In the genomic region with DNA sequence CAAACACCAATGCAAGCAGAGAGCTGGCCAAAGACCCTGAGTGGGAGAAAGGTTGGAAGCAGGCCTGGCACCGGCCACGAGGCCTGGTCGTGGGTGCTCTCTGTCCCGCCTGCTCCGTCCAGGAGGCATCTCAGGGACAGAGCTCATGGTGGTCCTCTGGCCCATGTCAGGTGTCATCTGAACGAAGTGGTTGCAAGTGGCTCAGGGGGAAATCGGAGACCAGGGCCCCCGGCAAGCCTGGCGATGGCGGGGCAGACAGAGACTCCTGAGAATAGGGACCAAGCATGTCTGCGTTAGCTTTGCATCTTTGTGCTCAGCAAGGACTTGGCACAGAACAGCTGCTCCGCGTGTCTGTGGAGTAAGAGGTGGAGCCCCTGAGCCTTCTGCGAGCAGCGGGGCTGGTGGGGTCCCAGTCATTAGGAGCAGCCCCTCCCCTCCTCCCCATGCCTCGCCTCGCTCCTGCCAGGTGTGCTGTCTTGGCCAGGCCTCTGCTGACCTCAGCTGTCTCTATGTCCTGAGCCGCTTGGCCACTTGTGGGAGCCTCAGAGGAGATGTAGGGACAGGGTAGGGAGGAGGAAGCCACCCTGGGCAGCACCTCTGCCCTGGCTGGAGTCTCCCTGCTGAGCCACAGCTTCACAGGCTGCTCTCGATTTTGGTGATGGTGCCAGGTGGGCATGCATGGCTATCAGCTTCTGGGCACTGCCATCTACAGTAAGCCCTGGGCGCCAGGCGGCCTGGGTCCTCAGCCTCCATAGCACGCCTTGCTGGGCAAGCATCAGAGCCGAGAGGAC, we compare ENCODE assay signal across 20 cellular contexts.
DNase-seq lines count a peak whose midpoint lies in the region; FAIRE-seq and TF ChIP-seq lines count a peak whose summit lies in the region.
"Had no signal": no experiment of that assay in that cellular context is flagged by ENCODE, and none has a peak within 500 bp of the region (broad histone marks: within the 10 kb centered on the region; RNA-seq: fewer than 3 reads in every experiment).

No MANE protein-coding gene starts in this region.

- intact Hi-C loops in Caco-2 (cut with micrococcal nuclease; ENCODE audit: unreplicated experiment) = no loop called here

- CTCF ChIA-PET in Caco-2 (lab: Charles Lee) = no interaction called here

- no peaks in the 10 kb centered on the region for H3K36me3 ChIP-seq in GM06990 (ENCODE audit: control insufficient read depth, insufficient read depth, low read length)
- no peaks in the 10 kb centered on the region for H3K36me3 ChIP-seq in H7 (replicated peaks; ENCODE audit: control insufficient read depth, insufficient read depth, low read length)
- no peaks in the 10 kb centered on the region for H3K36me3 ChIP-seq in Caco-2 (ENCODE audit: control insufficient read depth, insufficient read depth, low read length)
- H3K36me3 ChIP-seq: gastroesophageal sphincter, neural progenitor cell, SJCRH30, thoracic aorta, WERI-Rb-1 had no signal

- POLR2A ChIA-PET in Caco-2 (lab: Charles Lee) = no interaction called here

- H3K27ac Mint-ChIP-seq in osteocyte (ENCODE audit: unreplicated experiment) (no peak overlapping the region), Caco-2 (ENCODE audit: unreplicated experiment) (no peak overlapping the region)
- H3K27ac Mint-ChIP-seq: mesothelial cell of epicardium had no signal

- no peaks in the 10 kb centered on the region for H3K9me3 ChIP-seq in Caco-2
- H3K9me3 ChIP-seq: gastroesophageal sphincter, thoracic aorta had no signal

- H3K27me3 Mint-ChIP-seq in osteocyte (ENCODE audit: unreplicated experiment) = no peaks in the 10 kb centered on the region
- H3K27me3 Mint-ChIP-seq in Caco-2 (ENCODE audit: insufficient read depth, unreplicated experiment) = no peaks in the 10 kb centered on the region

- no peak for FAIRE-seq in urothelium cell line (lab: Jason Lieb, UNC)
- FAIRE-seq: HTR-8/SVneo had no signal

- no peaks in the 10 kb centered on the region for H3K9me3 Mint-ChIP-seq in osteocyte (ENCODE audit: unreplicated experiment)
- no peaks in the 10 kb centered on the region for H3K9me3 Mint-ChIP-seq in Caco-2 (ENCODE audit: unreplicated experiment)
- H3K9me3 Mint-ChIP-seq: mesothelial cell of epicardium, neural progenitor cell had no signal

- H3K36me3 Mint-ChIP-seq in osteocyte (ENCODE audit: unreplicated experiment) = no peaks in the 10 kb centered on the region
- H3K36me3 Mint-ChIP-seq in Caco-2 (ENCODE audit: insufficient read depth, unreplicated experiment) = no peaks in the 10 kb centered on the region
- H3K36me3 Mint-ChIP-seq: mesothelial cell of epicardium, neural progenitor cell had no signal

- TF ChIP-seq CTCF in GM06990 (IDR thresholded peaks at IDR 0.05; ENCODE audit: insufficient read depth, low read length, poor library complexity, severe bottlenecking) = no peak
- TF ChIP-seq CTCF in coronary artery (IDR thresholded peaks at IDR 0.05) = no peak
- no peak for TF ChIP-seq CTCF in osteocyte (IDR thresholded peaks at IDR 0.05)
- no peak for TF ChIP-seq CTCF in Caco-2 (IDR thresholded peaks at IDR 0.05; ENCODE audit: insufficient read depth in 1 of 2, low read depth in 1 of 2, low read length in 1 of 2, severe bottlenecking in 1 of 2, unreplicated experiment in 1 of 2)

- H3K27me3 ChIP-seq in GM06990 (replicated peaks; ENCODE audit: control insufficient read depth, insufficient read depth, low read length) = no peaks in the 10 kb centered on the region
- H3K27me3 ChIP-seq in H7 (ENCODE audit: control insufficient read depth, insufficient read depth, low read length) = no peaks in the 10 kb centered on the region; the same call in 1 of the 2 replicates
- no peaks in the 10 kb centered on the region for H3K27me3 ChIP-seq in Caco-2 (replicated peaks; ENCODE audit: control insufficient read depth, insufficient read depth, low read length)
- H3K27me3 ChIP-seq: gastroesophageal sphincter, neural progenitor cell, SJCRH30 had no signal

- no peak overlapping the region for H3K27ac ChIP-seq in coronary artery
- H3K27ac ChIP-seq: gastroesophageal sphincter, GM23248, neural progenitor cell, SJCRH30, thoracic aorta, WERI-Rb-1 had no signal

- H3K4me3 Mint-ChIP-seq in osteocyte (ENCODE audit: unreplicated experiment) (no peak overlapping the region), Caco-2 (ENCODE audit: unreplicated experiment) (no peak overlapping the region)
- H3K4me3 Mint-ChIP-seq: mesothelial cell of epicardium, neural progenitor cell had no signal

- no peaks in the 10 kb centered on the region for H3K4me1 ChIP-seq in Caco-2
- H3K4me1 ChIP-seq: gastroesophageal sphincter, neural progenitor cell had no signal

- no TSS peak for BruUV-seq in Caco-2 (replicated peaks; lab: Mats Ljungman, UMichigan)

- peak overlapping the region; percentile 42 for H3K4me3 ChIP-seq in GM06990 (replicated peaks; ENCODE audit: low read depth, low read length)
- H3K4me3 ChIP-seq in H7 (ENCODE audit: insufficient read depth, low read depth, low read length) = no peak overlapping the region
- no peak overlapping the region for H3K4me3 ChIP-seq in coronary artery
- H3K4me3 ChIP-seq in Caco-2 (ENCODE audit: low read depth, low read length) = no peak overlapping the region
- H3K4me3 ChIP-seq: gastroesophageal sphincter, GM23248, neural progenitor cell, SJCRH30, thoracic aorta had no signal

- DNase-seq in GM06990 (ENCODE audit: extremely low read depth, insufficient read length) = no peak
- peak; percentile 38 for DNase-seq in H7
- peak; percentile 57 for DNase-seq in coronary artery (ENCODE audit: low spot score)
- DNase-seq in osteocyte (ENCODE audit: extremely low spot score, unreplicated experiment) = peak; percentile 78
- DNase-seq in NCI-H2107 treated with DMSO at 0.1 percent for 48 hours (lab: John Stamatoyannopoulos, UW; ENCODE audit: unreplicated experiment) = no peak
- DNase-seq in middle frontal gyrus (ENCODE audit: extremely low spot score, low spot score) = no peak
- DNase-seq in Caco-2 = no peak
- no peak for DNase-seq in urothelium cell line (ENCODE audit: low spot score)
- DNase-seq: AML-193, erythroblast, GM23248, NCI-H1105, NCI-H524 treated with DMSO at 0.1 percent for 48 hours, SJCRH30, WERI-Rb-1 had no signal

- H3K4me1 Mint-ChIP-seq in osteocyte (ENCODE audit: unreplicated experiment) (peaks cover 6% of the 10 kb centered on the region), Caco-2 (ENCODE audit: low read depth, unreplicated experiment) (no peaks in the 10 kb centered on the region)
- H3K4me1 Mint-ChIP-seq: mesothelial cell of epicardium, neural progenitor cell had no signal

Comparison
In these comparisons a context has a peak if more than half of its experiments do, and no peak if none do; other contexts are left out.
1. DNase-seq: peak in H7 (single experiment), coronary artery (single experiment) and osteocyte (single experiment); none in GM06990 (single experiment), NCI-H2107 treated with DMSO at 0.1 percent for 48 hours (single experiment), middle frontal gyrus (single experiment), Caco-2 (0 of 2) and urothelium cell line (single experiment).